ENCODE assay signal across 17 cellular contexts in the genomic region with DNA sequence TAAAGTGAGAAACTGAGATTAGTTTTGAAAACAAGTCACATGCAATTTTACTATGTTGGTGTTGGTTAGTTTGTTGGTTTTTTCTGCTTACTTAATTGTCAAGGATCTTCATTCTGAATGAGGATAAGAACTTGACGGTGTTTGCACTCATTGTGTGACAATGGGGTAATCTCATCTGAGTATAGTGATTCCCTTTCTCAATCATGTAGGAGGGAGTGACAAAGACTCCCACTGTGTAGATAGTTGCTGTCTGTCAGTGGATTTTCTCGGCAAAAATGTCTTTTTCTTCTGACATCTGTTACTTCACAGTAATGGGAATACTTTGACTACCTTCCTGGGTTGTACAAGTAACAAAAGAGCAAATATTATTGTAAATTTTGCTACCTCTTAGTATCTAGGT. TPM values are rescaled to one million over a fixed set of nuclear protein-coding genes. Genes with fewer than 3 reads are reported as not detected.
DNase-seq lines count a peak whose midpoint lies in the region; ATAC-seq and TF ChIP-seq lines count a peak whose summit lies in the region.
"Had no signal": no experiment of that assay in that cellular context is flagged by ENCODE, and none has a peak within 500 bp of the region (broad histone marks: within the 10 kb centered on the region; RNA-seq: fewer than 3 reads in every experiment).

No MANE protein-coding gene starts in this region.

- H3K27ac Mint-ChIP-seq in H9, result peak overlapping the region in 2 of 3 experiments; percentile 13 to 69; a peak in 1 of 7 replicates
- H3K27ac Mint-ChIP-seq: CD14-positive monocyte; CD4-positive, alpha-beta memory T cell had no signal

- H2BK20ac ChIP-seq in H9 (ENCODE audit: low read depth, low read length, poor library complexity, severe bottlenecking), result no peak overlapping the region

- no peak overlapping the region for H2BK12ac ChIP-seq in H9 (ENCODE audit: insufficient read length, low read depth, low read length)

- no peaks in the 10 kb centered on the region for H3K36me3 ChIP-seq in Peyer's patch
- H3K36me3 ChIP-seq: BLaER1 had no signal

- no peak overlapping the region for H4K91ac ChIP-seq in H9 (ENCODE audit: insufficient read length, low read depth, low read length)

- no peak overlapping the region for H2AFZ ChIP-seq in H9 (ENCODE audit: low read length)
- H2AFZ ChIP-seq: GM23248 had no signal

- peaks cover 12 to 23% of the 10 kb centered on the region in 2 experiments for H3K4me1 Mint-ChIP-seq in H9
- H3K4me1 Mint-ChIP-seq: CD14-positive monocyte; CD4-positive, alpha-beta memory T cell had no signal

- WGBS in H9 (ENCODE audit: extremely low coverage, insufficient read length, low lambda C conversion rate), result no CpG with 5 or more reads among the region's 2 CpGs

- H3K79me2 ChIP-seq in H9 (ENCODE audit: insufficient read depth, low read length), result no peaks in the 10 kb centered on the region

- H2BK15ac ChIP-seq in H9 (ENCODE audit: low read depth, low read length), result no peak overlapping the region

- H2BK120ac ChIP-seq in H9 (ENCODE audit: low read depth, low read length, poor library complexity, severe bottlenecking), result no peak overlapping the region

- no peak overlapping the region for H2BK5ac ChIP-seq in H9 (ENCODE audit: insufficient read length, low read length)

- H3K4me3 ChIP-seq in Peyer's patch, result no peak overlapping the region
- H3K4me3 ChIP-seq: A549, BLaER1, GM23248 had no signal

- H3K4me1 ChIP-seq in H9 (ENCODE audit: insufficient read depth, low read length) (no peaks in the 10 kb centered on the region), Peyer's patch (no peaks in the 10 kb centered on the region)
- H3K4me1 ChIP-seq: A549, BLaER1 had no signal

- TF ChIP-seq CTCF in H9 (conservative IDR thresholded peaks at IDR 0.05) (no peak), Peyer's patch (IDR thresholded peaks at IDR 0.05) (no peak)

- no peaks in the 10 kb centered on the region for H3K23me2 ChIP-seq in H9 (ENCODE audit: insufficient read length, low read depth, low read length, poor library complexity, severe bottlenecking)

- H3K18ac ChIP-seq in H9 (ENCODE audit: insufficient read length, low read depth, low read length), result no peak overlapping the region

- no peak overlapping the region for H3K4ac ChIP-seq in H9 (ENCODE audit: low read depth, low read length)

- no peak overlapping the region for H3K56ac ChIP-seq in H9 (ENCODE audit: insufficient read length, low read depth, low read length)

- H3K9me3 Mint-ChIP-seq in H9, result no peaks in the 10 kb centered on the region

- H3K9me3 ChIP-seq in H9 (ENCODE audit: control insufficient read depth, low read depth, low read length) (no peaks in the 10 kb centered on the region), Peyer's patch (no peaks in the 10 kb centered on the region)
- H3K9me3 ChIP-seq: A549, BLaER1 had no signal

- H3K23ac ChIP-seq in H9 (ENCODE audit: insufficient read length, low read depth, low read length), result no peak overlapping the region

- ATAC-seq in sciatic nerve, result no peak
- ATAC-seq: A549 had no signal

- H3K9ac ChIP-seq in H9 (ENCODE audit: extremely low read depth, insufficient read length, low read length), result no peak overlapping the region
- H3K9ac ChIP-seq: BLaER1, GM23248 had no signal

- H3K4me3 Mint-ChIP-seq in H9, result no peak overlapping the region
- H3K4me3 Mint-ChIP-seq: CD14-positive monocyte; CD4-positive, alpha-beta memory T cell had no signal

- H3T11ph ChIP-seq in H9 (ENCODE audit: low read length), result no peak overlapping the region

- intact Hi-C loops in sciatic nerve (cut with DNase I), result no loop called here

- no peak overlapping the region for H3K14ac ChIP-seq in H9 (ENCODE audit: insufficient read depth, low read length)

- H4K8ac ChIP-seq in H9 (replicated peaks; ENCODE audit: insufficient read length, low read depth, low read length), result no peak overlapping the region

- H3K27me3 ChIP-seq in H9 (ENCODE audit: insufficient read depth, low read length) (no peaks in the 10 kb centered on the region), Peyer's patch (no peaks in the 10 kb centered on the region)
- H3K27me3 ChIP-seq: BLaER1 had no signal

- no peak for TF ChIP-seq POLR2A in Peyer's patch (IDR thresholded peaks at IDR 0.05)

- H3K27me3 Mint-ChIP-seq in H9 (ENCODE audit: low read depth), result no peaks in the 10 kb centered on the region

- H3K27ac ChIP-seq in H9 (ENCODE audit: insufficient read length, low read depth, low read length) (no peak overlapping the region), Peyer's patch (no peak overlapping the region)
- H3K27ac ChIP-seq: 22Rv1, A549, BLaER1, GM23248, HL-60 had no signal

- no peak overlapping the region for H4K5ac ChIP-seq in H9 (ENCODE audit: insufficient read length, low read depth, low read length)

- no peaks in the 10 kb centered on the region for H3K36me3 Mint-ChIP-seq in H9 (ENCODE audit: insufficient read depth in 1 of 3, low read depth in 3 of 3)
- H3K36me3 Mint-ChIP-seq: CD14-positive monocyte; CD4-positive, alpha-beta memory T cell had no signal

- H4K20me1 ChIP-seq in H9 (ENCODE audit: control insufficient read depth, insufficient read depth, insufficient read length), result no peaks in the 10 kb centered on the region
- H4K20me1 ChIP-seq: BLaER1 had no signal

- H2AK5ac ChIP-seq in H9 (ENCODE audit: insufficient read length, low read length), result no peak overlapping the region

- no peak overlapping the region for H3K4me2 ChIP-seq in H9 (ENCODE audit: insufficient read depth, insufficient read length, low read length)
- H3K4me2 ChIP-seq: A549, BLaER1 had no signal

- H3K79me1 ChIP-seq in H9 (ENCODE audit: insufficient read depth, low read depth, low read length, poor library complexity, severe bottlenecking), result no peaks in the 10 kb centered on the region

- DNase-seq in DMS53 (lab: John Stamatoyannopoulos, UW) (peak; percentile 1), DMS53 treated with DMSO at 0.1 percent for 48 hours (lab: John Stamatoyannopoulos, UW; ENCODE audit: unreplicated experiment) (no peak), H9 (no peak), medulla oblongata (ENCODE audit: extremely low spot score) (peak; percentile 51), pons (ENCODE audit: low spot score) (peak; percentile 79), sciatic nerve (ENCODE audit: low spot score) (no peak), AG08395 (ENCODE audit: low spot score) (no peak), Peyer's patch (no peak)
- DNase-seq: CD4-positive, alpha-beta memory T cell; GM23248; HCEC 1CT had no signal

RNA-seq across cellular contexts. Expression of gene KCNH8, which starts 23.5 kb away (rescaled TPM):
- total RNA-seq in H9 (2021) (3.4 and 3.7 TPM in 2 replicates), sciatic nerve (2.1 TPM), Peyer's patch (1 to 10 TPM in 3 of 4 donors, under 1 TPM in 1; 0.18 to 4.1 (median 1.7) TPM)
- total RNA-seq: GM23248, HT1080 had no signal

Comparison
In these comparisons a context has a peak if more than half of its experiments do, and no peak if none do; other contexts are left out.
1. DNase-seq: peak in DMS53 (single experiment), medulla oblongata (single experiment) and pons (single experiment); none in DMS53 treated with DMSO at 0.1 percent for 48 hours (single experiment), H9 (single experiment), sciatic nerve (single experiment), AG08395 (single experiment) and Peyer's patch (0 of 3).